Comparison of ENCODE assay signal across 8 cellular contexts in genomic region chr10:86535057-86535882, GRCh38. TPM values are rescaled to one million over a fixed set of nuclear protein-coding genes. Genes with fewer than 3 reads are reported as not detected.
DNase-seq lines count a peak whose midpoint lies in the region; ATAC-seq and TF ChIP-seq lines count a peak whose summit lies in the region.

No MANE protein-coding gene starts in this region.

- ATAC-seq in HG03095 (IDR thresholded peaks at IDR 0.05; ENCODE audit: unreplicated experiment) (peak; percentile 52), HG02973 (IDR thresholded peaks at IDR 0.05; ENCODE audit: unreplicated experiment) (no peak), GM19023 (IDR thresholded peaks at IDR 0.05; ENCODE audit: unreplicated experiment) (no peak)
- peak in 1 of 2 donors; percentile 58 for ATAC-seq in activated T-cell treated with anti-CD3 and anti-CD28 coated beads, Interleukin-2, amount 50 U/mL, for 4 hours
- peak; percentile 79 to 88 for ATAC-seq in natural killer cell treated with Interleukin-12 subunit alpha and Interleukin-12 subunit beta and Interleukin-15 and Interleukin-18, amount 100 ng/mL, for 72 hours

- H3K4me3 Mint-ChIP-seq in activated T-cell treated with anti-CD3 and anti-CD28 coated beads, Interleukin-2, amount 50 U/mL, for 4 hours: peak overlapping the region; percentile 48
- H3K4me3 Mint-ChIP-seq in natural killer cell treated with Interleukin-12 subunit alpha and Interleukin-12 subunit beta and Interleukin-15 and Interleukin-18, amount 100 ng/mL, for 72 hours: peak overlapping the region; percentile 70

- no peak for TF ChIP-seq CTCF in fibroblast of the aortic adventitia (IDR thresholded peaks at IDR 0.05; ENCODE audit: insufficient read depth, low read length)

- H3K9me3 Mint-ChIP-seq in activated T-cell treated with anti-CD3 and anti-CD28 coated beads, Interleukin-2, amount 50 U/mL, for 4 hours: no peaks in the 10 kb centered on the region
- H3K9me3 Mint-ChIP-seq in natural killer cell treated with Interleukin-12 subunit alpha and Interleukin-12 subunit beta and Interleukin-15 and Interleukin-18, amount 100 ng/mL, for 72 hours: no peaks in the 10 kb centered on the region

- DNase-seq in ELF-1 (ENCODE audit: low read depth, low spot score) (peak; percentile 77), fibroblast of the aortic adventitia (ENCODE audit: low read depth) (no peak), superior temporal gyrus (ENCODE audit: extremely low spot score) (no peak)
- DNase-seq in activated T-cell treated with anti-CD3 and anti-CD28 coated beads, Interleukin-2, amount 50 U/mL, for 4 hours: peak; percentile 18
- DNase-seq in natural killer cell treated with Interleukin-12 subunit alpha and Interleukin-12 subunit beta and Interleukin-15 and Interleukin-18, amount 100 ng/mL, for 72 hours (ENCODE audit: low spot score): peak; percentile 69

- H3K27ac Mint-ChIP-seq in natural killer cell treated with Interleukin-12 subunit alpha and Interleukin-12 subunit beta and Interleukin-15 and Interleukin-18, amount 100 ng/mL, for 72 hours: no peak overlapping the region

- H3K4me1 Mint-ChIP-seq in activated T-cell treated with anti-CD3 and anti-CD28 coated beads, Interleukin-2, amount 50 U/mL, for 4 hours (ENCODE audit: low read depth): peaks cover 20% of the 10 kb centered on the region
- H3K4me1 Mint-ChIP-seq in natural killer cell treated with Interleukin-12 subunit alpha and Interleukin-12 subunit beta and Interleukin-15 and Interleukin-18, amount 100 ng/mL, for 72 hours (ENCODE audit: low read depth in 2 of 2): peaks cover 12 to 14% of the 10 kb centered on the region in 2 donors

- H3K27me3 Mint-ChIP-seq in activated T-cell treated with anti-CD3 and anti-CD28 coated beads, Interleukin-2, amount 50 U/mL, for 4 hours (ENCODE audit: low read depth): no peaks in the 10 kb centered on the region
- H3K27me3 Mint-ChIP-seq in natural killer cell treated with Interleukin-12 subunit alpha and Interleukin-12 subunit beta and Interleukin-15 and Interleukin-18, amount 100 ng/mL, for 72 hours: no peaks in the 10 kb centered on the region

- no peaks in the 10 kb centered on the region for H3K36me3 Mint-ChIP-seq in activated T-cell treated with anti-CD3 and anti-CD28 coated beads, Interleukin-2, amount 50 U/mL, for 4 hours (ENCODE audit: insufficient read depth)
- no peaks in the 10 kb centered on the region for H3K36me3 Mint-ChIP-seq in natural killer cell treated with Interleukin-12 subunit alpha and Interleukin-12 subunit beta and Interleukin-15 and Interleukin-18, amount 100 ng/mL, for 72 hours

- H3K4me3 ChIP-seq in fibroblast of the aortic adventitia (ENCODE audit: low read depth, low read length): peak overlapping the region; percentile 54

RNA-seq across cellular contexts. Expression of gene WAPL, which starts 13.7 kb away (rescaled TPM):
- total RNA-seq in activated T-cell treated with anti-CD3 and anti-CD28 coated beads, Interleukin-2, amount 50 U/mL, for 4 hours: 10 to 100 TPM; 38.7 to 42.9 (median 42.4) TPM
- total RNA-seq in fibroblast of the aortic adventitia (ENCODE audit: low replicate concordance): 40.9 and 149 TPM in 2 replicates
- 10 to 100 TPM; 49.2 to 59.9 TPM for total RNA-seq in natural killer cell treated with Interleukin-12 subunit alpha and Interleukin-12 subunit beta and Interleukin-15 and Interleukin-18, amount 100 ng/mL, for 72 hours

Comparison
In these comparisons a context has a peak if more than half of its experiments do, and no peak if none do; other contexts are left out.
1. DNase-seq: peak in ELF-1 (single experiment), activated T-cell treated with anti-CD3 and anti-CD28 coated beads, Interleukin-2, amount 50 U/mL, for 4 hours (single experiment) and natural killer cell treated with Interleukin-12 subunit alpha and Interleukin-12 subunit beta and Interleukin-15 and Interleukin-18, amount 100 ng/mL, for 72 hours (single experiment); none in fibroblast of the aortic adventitia (single experiment) and superior temporal gyrus (single experiment).
2. ATAC-seq: peak in HG03095 (single experiment) and natural killer cell treated with Interleukin-12 subunit alpha and Interleukin-12 subunit beta and Interleukin-15 and Interleukin-18, amount 100 ng/mL, for 72 hours (2 of 2); none in HG02973 (single experiment) and GM19023 (single experiment).